Comparison of ENCODE assay signal across 21 cellular contexts in the genomic region with DNA sequence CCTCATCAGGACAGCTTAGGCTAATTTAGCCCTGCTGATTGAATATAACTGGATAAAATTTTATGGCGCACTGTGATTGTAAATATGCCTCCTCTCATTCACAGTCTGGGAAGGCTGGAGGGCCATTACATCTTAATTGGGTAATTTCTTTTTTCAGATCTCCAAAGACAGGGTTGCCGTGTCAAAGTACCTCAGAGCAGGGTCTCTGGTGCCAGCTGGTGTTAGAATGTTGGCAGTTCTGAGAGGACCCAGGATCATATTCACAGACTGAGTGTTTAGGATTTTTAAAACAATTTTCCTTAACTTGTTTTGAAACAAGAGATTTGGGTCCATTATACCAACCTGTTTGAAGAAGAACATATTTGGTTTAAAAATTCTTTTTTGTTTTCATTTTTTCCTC.
A peak's percentile ranks its signal among the peaks of the same experiment; 100 is the strongest.
DNase-seq lines count a peak whose midpoint lies in the region; ATAC-seq and TF ChIP-seq lines count a peak whose summit lies in the region.
"Had no signal": no experiment of that assay in that cellular context is flagged by ENCODE, and none has a peak within 500 bp of the region (broad histone marks: within the 10 kb centered on the region; RNA-seq: fewer than 3 reads in every experiment).

No MANE protein-coding gene starts in this region.

- ATAC-seq in RWPE2 (ENCODE audit: low read depth) (no peak), HG02973 (IDR thresholded peaks at IDR 0.05; ENCODE audit: unreplicated experiment) (no peak), Right ventricle myocardium superior (ENCODE audit: poor library complexity) (no peak)
- ATAC-seq: effector memory CD8-positive, alpha-beta T cell; HCT116; right cardiac atrium; upper lobe of right lung had no signal

- no peaks in the 10 kb centered on the region for H4K20me1 ChIP-seq in osteoblast (ENCODE audit: insufficient read depth, low read length)
- H4K20me1 ChIP-seq: BLaER1 treated with 17β-estradiol and CSF1 and Interleukin-3, amounts not matched to agents 10 nM and 100 nM had no signal

- no peaks in the 10 kb centered on the region for H3K9me3 ChIP-seq in RWPE2 (ENCODE audit: severe bottlenecking)
- no peaks in the 10 kb centered on the region for H3K9me3 ChIP-seq in osteoblast (ENCODE audit: low read depth, low read length)
- H3K9me3 ChIP-seq: BLaER1 treated with 17β-estradiol and CSF1 and Interleukin-3, amounts not matched to agents 10 nM and 100 nM; esophagus squamous epithelium; MG63; ovary; upper lobe of right lung had no signal

- DNase-seq in NCI-H187 treated with DMSO at 0.1 percent for 48 hours (lab: John Stamatoyannopoulos, UW), result peak; percentile 43
- DNase-seq in NCI-H187 (lab: John Stamatoyannopoulos, UW), result no peak
- peak; percentile 12 for DNase-seq in NCI-H146 treated with DMSO at 0.1 percent for 48 hours (lab: John Stamatoyannopoulos, UW; ENCODE audit: unreplicated experiment)
- DNase-seq in RWPE2 (ENCODE audit: low spot score), result no peak
- no peak for DNase-seq in osteoblast (ENCODE audit: insufficient read length, low spot score, missing footprints)
- DNase-seq in NCI-H526 treated with DMSO at 0.1 percent for 48 hours (lab: John Stamatoyannopoulos, UW), result no peak
- no peak for DNase-seq in Right ventricle myocardium superior
- DNase-seq: 8988T; activated CD4-positive, alpha-beta T cell treated with anti-CD3 and anti-CD28 coated beads for 4 hours; effector memory CD8-positive, alpha-beta T cell; esophagus squamous epithelium; MG63; NCI-H345; ovary; right cardiac atrium; SHP77; upper lobe of right lung had no signal

- no peak overlapping the region for H2AFZ ChIP-seq in osteoblast (ENCODE audit: low read length)

- H3K27ac ChIP-seq in RWPE2 (ENCODE audit: poor library complexity, severe bottlenecking) (no peak overlapping the region), osteoblast (ENCODE audit: low read depth, low read length) (no peak overlapping the region)
- H3K27ac ChIP-seq: BLaER1 treated with 17β-estradiol and CSF1 and Interleukin-3, amounts not matched to agents 10 nM and 100 nM; esophagus squamous epithelium; HL-60; ovary; upper lobe of right lung had no signal

- TF ChIP-seq CTCF in RWPE2 (IDR thresholded peaks at IDR 0.05; ENCODE audit: poor library complexity, severe bottlenecking) (peak; percentile 14), osteoblast (IDR thresholded peaks at IDR 0.05; ENCODE audit: extremely low read depth, low read depth, low read length) (peak; percentile 10)

- H3K4me1 ChIP-seq in RWPE2 (ENCODE audit: insufficient read depth, poor library complexity, severe bottlenecking) (no peaks in the 10 kb centered on the region), osteoblast (ENCODE audit: insufficient read depth, low read length) (no peaks in the 10 kb centered on the region)
- H3K4me1 ChIP-seq: BLaER1 treated with 17β-estradiol and CSF1 and Interleukin-3, amounts not matched to agents 10 nM and 100 nM; upper lobe of right lung had no signal

- H3K36me3 ChIP-seq in RWPE2 (ENCODE audit: low read depth), result no peaks in the 10 kb centered on the region
- H3K36me3 ChIP-seq in osteoblast (ENCODE audit: insufficient read depth, low read length), result no peaks in the 10 kb centered on the region
- H3K36me3 ChIP-seq: BLaER1 treated with 17β-estradiol and CSF1 and Interleukin-3, amounts not matched to agents 10 nM and 100 nM; esophagus squamous epithelium; MG63; ovary; upper lobe of right lung had no signal

- H3K4me3 ChIP-seq in RWPE2 (ENCODE audit: severe bottlenecking) (no peak overlapping the region), osteoblast (ENCODE audit: insufficient read depth, low read length) (no peak overlapping the region)
- H3K4me3 ChIP-seq: BLaER1 treated with 17β-estradiol and CSF1 and Interleukin-3, amounts not matched to agents 10 nM and 100 nM; esophagus squamous epithelium; MG63; ovary; upper lobe of right lung had no signal

- intact Hi-C loops in Right ventricle myocardium superior (cut with DNase I), result no loop called here

- no peaks in the 10 kb centered on the region for H3K79me2 ChIP-seq in osteoblast (ENCODE audit: insufficient read depth, low read length)

- no peaks in the 10 kb centered on the region for H3K27me3 ChIP-seq in RWPE2 (ENCODE audit: insufficient read depth, poor library complexity, severe bottlenecking)
- H3K27me3 ChIP-seq in osteoblast (ENCODE audit: insufficient read depth, low read length), result no peaks in the 10 kb centered on the region
- H3K27me3 ChIP-seq: BLaER1 treated with 17β-estradiol and CSF1 and Interleukin-3, amounts not matched to agents 10 nM and 100 nM; MG63; ovary; upper lobe of right lung had no signal

- H3K4me2 ChIP-seq in osteoblast (ENCODE audit: insufficient read depth, low read length), result no peak overlapping the region
- H3K4me2 ChIP-seq: BLaER1 treated with 17β-estradiol and CSF1 and Interleukin-3, amounts not matched to agents 10 nM and 100 nM had no signal

Comparison
In these comparisons a context has a peak if more than half of its experiments do, and no peak if none do; other contexts are left out.
1. DNase-seq: peak in NCI-H187 treated with DMSO at 0.1 percent for 48 hours (single experiment) and NCI-H146 treated with DMSO at 0.1 percent for 48 hours (single experiment); none in NCI-H187 (0 of 2), RWPE2 (single experiment), osteoblast (single experiment), NCI-H526 treated with DMSO at 0.1 percent for 48 hours (single experiment) and Right ventricle myocardium superior (single experiment).